Comparison of ENCODE assay signal across 13 cellular contexts in genomic region chr20:20022498-20022897, GRCh38. TPM values are rescaled to one million over a fixed set of nuclear protein-coding genes. Genes with fewer than 3 reads are reported as not detected.
A peak's percentile ranks its signal among the peaks of the same experiment; 100 is the strongest.
DNase-seq lines count a peak whose midpoint lies in the region; ATAC-seq, FAIRE-seq and TF ChIP-seq lines count a peak whose summit lies in the region.
"Had no signal": no experiment of that assay in that cellular context is flagged by ENCODE, and none has a peak within 500 bp of the region (broad histone marks: within the 10 kb centered on the region; RNA-seq: fewer than 3 reads in every experiment).

No MANE protein-coding gene starts in this region.

- H3K4me1 ChIP-seq in body of pancreas (peaks cover 39% of the 10 kb centered on the region), right lobe of liver (peaks cover 0 to 23% (median 6%) of the 10 kb centered on the region in 4 donors)

- FAIRE-seq in urothelium cell line (lab: Jason Lieb, UNC) = no peak
- FAIRE-seq: HepG2 had no signal

- H3K9me3 Mint-ChIP-seq in activated T-cell treated with anti-CD3 and anti-CD28 coated beads, Interleukin-2, amount 50 U/mL, for 4 hours = no peaks in the 10 kb centered on the region
- no peaks in the 10 kb centered on the region for H3K9me3 Mint-ChIP-seq in stimulated activated naive CD8-positive, alpha-beta T cell treated with anti-CD3 and anti-CD28 coated beads, Interleukin-15, Interleukin-2, amounts not matched to agents 100 ng/mL and 50 ng/mL, for 24 hours

- TF ChIP-seq POLR2A in body of pancreas (IDR thresholded peaks at IDR 0.05) (no peak), right lobe of liver (IDR thresholded peaks at IDR 0.05) (no peak)

- no peak overlapping the region for H3K4me3 Mint-ChIP-seq in activated T-cell treated with anti-CD3 and anti-CD28 coated beads, Interleukin-2, amount 50 U/mL, for 4 hours
- H3K4me3 Mint-ChIP-seq in stimulated activated naive CD8-positive, alpha-beta T cell treated with anti-CD3 and anti-CD28 coated beads, Interleukin-15, Interleukin-2, amounts not matched to agents 100 ng/mL and 50 ng/mL, for 24 hours = no peak overlapping the region

- peaks cover 16% of the 10 kb centered on the region for H3K36me3 Mint-ChIP-seq in activated T-cell treated with anti-CD3 and anti-CD28 coated beads, Interleukin-2, amount 50 U/mL, for 4 hours (ENCODE audit: insufficient read depth)
- peaks cover 63% of the 10 kb centered on the region for H3K36me3 Mint-ChIP-seq in stimulated activated naive CD8-positive, alpha-beta T cell treated with anti-CD3 and anti-CD28 coated beads, Interleukin-15, Interleukin-2, amounts not matched to agents 100 ng/mL and 50 ng/mL, for 24 hours (ENCODE audit: low read depth)

- peak overlapping the region; percentile 59 for H3K27ac Mint-ChIP-seq in stimulated activated naive CD8-positive, alpha-beta T cell treated with anti-CD3 and anti-CD28 coated beads, Interleukin-15, Interleukin-2, amounts not matched to agents 100 ng/mL and 50 ng/mL, for 24 hours

- no peak for DNase-seq in activated T-cell treated with anti-CD3 and anti-CD28 coated beads, Interleukin-2, amount 50 U/mL, for 4 hours
- DNase-seq in activated T-cell treated with anti-CD3 and anti-CD28 coated beads for 4 hours = no peak
- DNase-seq in body of pancreas = no peak
- no peak for DNase-seq in right lobe of liver
- DNase-seq in urothelium cell line (ENCODE audit: low spot score) = no peak
- DNase-seq: ACHN; activated CD4-positive, alpha-beta T cell treated with anti-CD3 and anti-CD28 coated beads, Interleukin-2, amount 50 U/mL, for 4 hours; colonic mucosa; heart left ventricle had no signal

- peak; percentile 62 to 66 for ATAC-seq in activated T-cell treated with anti-CD3 and anti-CD28 coated beads, Interleukin-2, amount 50 U/mL, for 4 hours
- peak; percentile 67 for ATAC-seq in HG02571 (IDR thresholded peaks at IDR 0.05; ENCODE audit: unreplicated experiment)
- ATAC-seq in HG03521 (IDR thresholded peaks at IDR 0.05; ENCODE audit: unreplicated experiment) = peak; percentile 50
- ATAC-seq in body of pancreas = no peak
- no peak for ATAC-seq in right lobe of liver
- ATAC-seq: heart left ventricle, HepG2 had no signal

- H3K9me3 ChIP-seq in body of pancreas (no peaks in the 10 kb centered on the region), right lobe of liver (no peaks in the 10 kb centered on the region)
- H3K9me3 ChIP-seq: colonic mucosa, heart left ventricle had no signal

- intact Hi-C loops in body of pancreas (cut with DNase I) = no loop called here
- intact Hi-C loops in right lobe of liver (cut with DNase I) = no loop called here

- peaks cover 51% of the 10 kb centered on the region for H3K4me1 Mint-ChIP-seq in activated T-cell treated with anti-CD3 and anti-CD28 coated beads, Interleukin-2, amount 50 U/mL, for 4 hours (ENCODE audit: low read depth)
- peaks cover 41% of the 10 kb centered on the region for H3K4me1 Mint-ChIP-seq in stimulated activated naive CD8-positive, alpha-beta T cell treated with anti-CD3 and anti-CD28 coated beads, Interleukin-15, Interleukin-2, amounts not matched to agents 100 ng/mL and 50 ng/mL, for 24 hours (ENCODE audit: low read depth)

- H3K4me3 ChIP-seq in body of pancreas = no peak overlapping the region
- H3K4me3 ChIP-seq in right lobe of liver = no peak overlapping the region
- H3K4me3 ChIP-seq: colonic mucosa, heart left ventricle had no signal

- TF ChIP-seq CTCF in body of pancreas (IDR thresholded peaks at IDR 0.05) = no peak
- TF ChIP-seq CTCF in right lobe of liver (IDR thresholded peaks at IDR 0.05) = no peak

- H3K27ac ChIP-seq in body of pancreas (no peak overlapping the region), right lobe of liver (no peak overlapping the region)
- H3K27ac ChIP-seq: colonic mucosa had no signal

- no peaks in the 10 kb centered on the region for H3K27me3 Mint-ChIP-seq in activated T-cell treated with anti-CD3 and anti-CD28 coated beads, Interleukin-2, amount 50 U/mL, for 4 hours (ENCODE audit: low read depth)
- H3K27me3 Mint-ChIP-seq in stimulated activated naive CD8-positive, alpha-beta T cell treated with anti-CD3 and anti-CD28 coated beads, Interleukin-15, Interleukin-2, amounts not matched to agents 100 ng/mL and 50 ng/mL, for 24 hours = no peaks in the 10 kb centered on the region

- no peaks in the 10 kb centered on the region for H3K27me3 ChIP-seq in body of pancreas
- H3K27me3 ChIP-seq in right lobe of liver = no peaks in the 10 kb centered on the region
- H3K27me3 ChIP-seq: colonic mucosa, heart left ventricle had no signal

- peaks cover 0 to 2% of the 10 kb centered on the region in 2 donors for H3K36me3 ChIP-seq in body of pancreas (replicated peaks in 1 of 2; ENCODE audit: insufficient read depth in 1 of 2, low read depth in 2 of 2)
- H3K36me3 ChIP-seq in right lobe of liver = peaks cover 0 to 10% (median 4%) of the 10 kb centered on the region in 4 donors
- H3K36me3 ChIP-seq: colonic mucosa had no signal

RNA-seq across cellular contexts. Expression of gene NAA20, which starts 5.3 kb away (rescaled TPM):
- total RNA-seq in activated T-cell treated with anti-CD3 and anti-CD28 coated beads, Interleukin-2, amount 50 U/mL, for 4 hours = 100 to 1,000 TPM; 115 to 121 (median 118) TPM
- total RNA-seq in body of pancreas (10 to 100 TPM; 19.2 to 23.4 TPM), right lobe of liver (10 to 100 TPM; 34.0 to 48.0 (median 41.7) TPM)

RNA-seq across cellular contexts. Expression of gene CRNKL1, which starts 29.8 kb away (rescaled TPM):
- 10 to 100 TPM; 24.0 to 25.9 (median 24.3) TPM for total RNA-seq in activated T-cell treated with anti-CD3 and anti-CD28 coated beads, Interleukin-2, amount 50 U/mL, for 4 hours
- total RNA-seq in body of pancreas (10 to 100 TPM; 12.5 to 28.3 TPM), right lobe of liver (10 to 100 TPM in 1 of 6 experiments, 1 to 10 TPM in 5; 5.5 to 13.2 (median 7.2) TPM)

RNA-seq across cellular contexts. Expression of gene CFAP61, which starts 29.8 kb away (rescaled TPM):
- under 1 TPM in 1 of 3 donors, not detected in 2; 0.49 TPM for total RNA-seq in activated T-cell treated with anti-CD3 and anti-CD28 coated beads, Interleukin-2, amount 50 U/mL, for 4 hours
- total RNA-seq in body of pancreas = under 1 TPM in 1 of 2 donors, not detected in 1; 0.52 TPM
- not detected for total RNA-seq in right lobe of liver

Comparison
In these comparisons a context has a peak if more than half of its experiments do, and no peak if none do; other contexts are left out.
1. ATAC-seq: peak in activated T-cell treated with anti-CD3 and anti-CD28 coated beads, Interleukin-2, amount 50 U/mL, for 4 hours (2 of 2), HG02571 (single experiment) and HG03521 (single experiment); none in body of pancreas (single experiment) and right lobe of liver (0 of 4).